ENCODE assay signal across 8 cellular contexts in genomic region chr19:52188822-52189744, GRCh38. TPM values are rescaled to one million over a fixed set of nuclear protein-coding genes. Genes with fewer than 3 reads are reported as not detected.
DNase-seq lines count a peak whose midpoint lies in the region; ATAC-seq and TF ChIP-seq lines count a peak whose summit lies in the region.

No MANE protein-coding gene starts in this region.

- H3K27ac Mint-ChIP-seq in activated CD4-positive, alpha-beta memory T cell treated with anti-CD3 and anti-CD28 coated beads, Interleukin-2, amount 10 ng/mL, durations not matched to agents 7 days and 5 days = peak overlapping the region; percentile 98

- peak in 2 of 3 donors; percentile 3 to 94 for DNase-seq in stimulated activated CD4-positive, alpha-beta T cell treated with anti-CD3 and anti-CD28 coated beads, Interleukin-12 subunit alpha, Interleukin-12 subunit beta, amount 100 ng/mL, for 48 hours (ENCODE audit: low read depth in 2 of 3, low spot score in 1 of 3)
- no peak for DNase-seq in stimulated activated CD4-positive, alpha-beta T cell treated with anti-CD3 and anti-CD28 coated beads, Interleukin-2, amount 100 ng/mL, for 24 hours
- DNase-seq in activated CD4-positive, alpha-beta memory T cell treated with anti-CD3 and anti-CD28 coated beads, Interleukin-2, amount 10 ng/mL, durations not matched to agents 7 days and 5 days = no peak
- peak; percentile 100 for DNase-seq in esophagus squamous epithelium (lab: John Stamatoyannopoulos, UW)
- DNase-seq in nucleus accumbens (lab: John Stamatoyannopoulos, UW) = peak in 37 of 56 donors; percentile 19 to 100 (median 61)
- no peak for DNase-seq in central memory CD4-positive, alpha-beta T cell
- no peak for DNase-seq in UCSD-AML1 (lab: John Stamatoyannopoulos, UW; ENCODE audit: unreplicated experiment)

- peaks cover 18 to 50% (median 38%) of the 10 kb centered on the region in 3 donors for H3K4me1 ChIP-seq in esophagus squamous epithelium

- intact Hi-C loops in esophagus squamous epithelium (cut with DNase I) = no loop called here

- POLR2A ChIA-PET in activated CD4-positive, alpha-beta memory T cell treated with anti-CD3 and anti-CD28 coated beads, Interleukin-2, amount 10 ng/mL, durations not matched to agents 7 days and 5 days (lab: Charles Lee) = interaction anchor here (0.7 to 2.0 kb wide), 16 partner anchors 9 to 449 kb away, joined by 3 to 43 read pairs (median 4); partner anchors contain the start of genes ZNF432, ZNF614, ZNF615 and ZNF616

- CTCF ChIA-PET in activated CD4-positive, alpha-beta memory T cell treated with anti-CD3 and anti-CD28 coated beads, Interleukin-2, amount 10 ng/mL, durations not matched to agents 7 days and 5 days (lab: Charles Lee) = interaction anchor here (0.7 to 1.5 kb wide), 8 partner anchors 17 to 809 kb away, joined by 3 to 8 read pairs (median 4); partner anchors contain the start of genes ZNF613, ZNF616 and ZNF836

- H3K4me3 Mint-ChIP-seq in activated CD4-positive, alpha-beta memory T cell treated with anti-CD3 and anti-CD28 coated beads, Interleukin-2, amount 10 ng/mL, durations not matched to agents 7 days and 5 days = peak overlapping the region; percentile 97

- no peaks in the 10 kb centered on the region for H3K27me3 ChIP-seq in esophagus squamous epithelium

- peaks cover 8% of the 10 kb centered on the region for H3K9me3 Mint-ChIP-seq in activated CD4-positive, alpha-beta memory T cell treated with anti-CD3 and anti-CD28 coated beads, Interleukin-2, amount 10 ng/mL, durations not matched to agents 7 days and 5 days

- peak overlapping the region; percentile 28 to 95 (median 69) for H3K4me3 ChIP-seq in esophagus squamous epithelium

- H3K9me3 ChIP-seq in esophagus squamous epithelium = no peaks in the 10 kb centered on the region

- ATAC-seq in HG03354 (IDR thresholded peaks at IDR 0.05; ENCODE audit: poor library complexity, severe bottlenecking, unreplicated experiment) = peak; percentile 9

- H3K4me1 Mint-ChIP-seq in activated CD4-positive, alpha-beta memory T cell treated with anti-CD3 and anti-CD28 coated beads, Interleukin-2, amount 10 ng/mL, durations not matched to agents 7 days and 5 days = peaks cover 30% of the 10 kb centered on the region

- peak in 2 of 4 donors; percentile 44 to 74 for TF ChIP-seq POLR2A in esophagus squamous epithelium (IDR thresholded peaks at IDR 0.05)

- peaks cover 29% of the 10 kb centered on the region for H3K36me3 Mint-ChIP-seq in activated CD4-positive, alpha-beta memory T cell treated with anti-CD3 and anti-CD28 coated beads, Interleukin-2, amount 10 ng/mL, durations not matched to agents 7 days and 5 days (ENCODE audit: low read depth)

- peaks cover 0 to 18% (median 0%) of the 10 kb centered on the region in 3 donors for H3K36me3 ChIP-seq in esophagus squamous epithelium

- no peak for TF ChIP-seq CTCF in esophagus squamous epithelium (IDR thresholded peaks at IDR 0.05)

- 3 to 4% methylated on average over 22 to 25 of the region's 33 CpGs for WGBS in esophagus squamous epithelium, 2 donors

- H3K27ac ChIP-seq in esophagus squamous epithelium = peak overlapping the region; percentile 82 to 97 (median 94)

- no peaks in the 10 kb centered on the region for H3K27me3 Mint-ChIP-seq in activated CD4-positive, alpha-beta memory T cell treated with anti-CD3 and anti-CD28 coated beads, Interleukin-2, amount 10 ng/mL, durations not matched to agents 7 days and 5 days

RNA-seq across cellular contexts. Expression of gene PPP2R1A, which starts 0.8 kb away (rescaled TPM):
- total RNA-seq in activated CD4-positive, alpha-beta memory T cell treated with anti-CD3 and anti-CD28 coated beads, Interleukin-2, amount 10 ng/mL, durations not matched to agents 7 days and 5 days = 100 to 1,000 TPM; 203 to 209 TPM
- total RNA-seq in esophagus squamous epithelium = 100 to 1,000 TPM; 126 to 225 (median 152) TPM

RNA-seq across cellular contexts. Expression of gene ZNF836, which starts 17.7 kb away (rescaled TPM):
- total RNA-seq in activated CD4-positive, alpha-beta memory T cell treated with anti-CD3 and anti-CD28 coated beads, Interleukin-2, amount 10 ng/mL, durations not matched to agents 7 days and 5 days = 10 to 100 TPM; 17.3 to 18.0 TPM
- total RNA-seq in esophagus squamous epithelium = 1 to 10 TPM; 5.0 to 9.5 (median 7.5) TPM

RNA-seq across cellular contexts. Expression of gene ZNF616, which starts 49.3 kb away (rescaled TPM):
- 1 to 10 TPM; 7.9 to 8.5 TPM for total RNA-seq in activated CD4-positive, alpha-beta memory T cell treated with anti-CD3 and anti-CD28 coated beads, Interleukin-2, amount 10 ng/mL, durations not matched to agents 7 days and 5 days
- 1 to 10 TPM; 2.4 to 5.1 (median 3.7) TPM for total RNA-seq in esophagus squamous epithelium

Comparison
In these comparisons a context has a peak if more than half of its experiments do, and no peak if none do; other contexts are left out.
1. DNase-seq: peak in stimulated activated CD4-positive, alpha-beta T cell treated with anti-CD3 and anti-CD28 coated beads, Interleukin-12 subunit alpha, Interleukin-12 subunit beta, amount 100 ng/mL, for 48 hours (2 of 3), esophagus squamous epithelium (single experiment) and nucleus accumbens (37 of 56); none in stimulated activated CD4-positive, alpha-beta T cell treated with anti-CD3 and anti-CD28 coated beads, Interleukin-2, amount 100 ng/mL, for 24 hours (0 of 2), activated CD4-positive, alpha-beta memory T cell treated with anti-CD3 and anti-CD28 coated beads, Interleukin-2, amount 10 ng/mL, durations not matched to agents 7 days and 5 days (single experiment), central memory CD4-positive, alpha-beta T cell (single experiment) and UCSD-AML1 (single experiment).